Comparison of ENCODE assay signal across 1 cellular context in the genomic region with DNA sequence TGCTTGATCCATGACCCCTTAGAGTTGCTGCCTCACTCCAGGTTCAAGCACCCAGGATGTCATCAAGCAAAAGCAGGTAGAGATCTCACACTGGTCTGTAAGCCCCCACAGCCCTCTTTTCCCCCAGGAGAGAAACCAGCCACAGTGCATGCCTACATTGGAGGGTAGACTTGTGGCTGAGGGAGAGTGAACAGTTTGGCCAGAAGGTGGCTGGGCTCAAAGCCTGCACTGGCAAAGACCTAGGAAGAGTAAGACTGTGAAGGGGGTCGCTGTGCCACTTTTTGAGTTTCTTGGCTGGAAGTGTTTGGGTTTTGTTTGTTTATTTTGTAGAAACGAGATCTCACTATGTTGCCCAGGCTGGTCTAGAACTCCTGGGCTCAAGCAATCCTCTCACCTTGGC.
TF ChIP-seq lines count a peak whose summit lies in the region.

No MANE protein-coding gene starts in this region.

TF ChIP-seq in HEK293, 187 proteins besides CTCF, POLR2A, EP300 and RAD21 (continued from another document):
- TF ChIP-seq, protein P1, sequence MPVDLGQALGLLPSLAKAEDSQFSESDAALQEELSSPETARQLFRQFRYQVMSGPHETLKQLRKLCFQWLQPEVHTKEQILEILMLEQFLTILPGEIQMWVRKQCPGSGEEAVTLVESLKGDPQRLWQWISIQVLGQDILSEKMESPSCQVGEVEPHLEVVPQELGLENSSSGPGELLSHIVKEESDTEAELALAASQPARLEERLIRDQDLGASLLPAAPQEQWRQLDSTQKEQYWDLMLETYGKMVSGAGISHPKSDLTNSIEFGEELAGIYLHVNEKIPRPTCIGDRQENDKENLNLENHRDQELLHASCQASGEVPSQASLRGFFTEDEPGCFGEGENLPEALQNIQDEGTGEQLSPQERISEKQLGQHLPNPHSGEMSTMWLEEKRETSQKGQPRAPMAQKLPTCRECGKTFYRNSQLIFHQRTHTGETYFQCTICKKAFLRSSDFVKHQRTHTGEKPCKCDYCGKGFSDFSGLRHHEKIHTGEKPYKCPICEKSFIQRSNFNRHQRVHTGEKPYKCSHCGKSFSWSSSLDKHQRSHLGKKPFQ (tag by site-specific recombination; IDR thresholded peaks at IDR 0.05), result 0 out of 2 replicates have a peak, but pooled peaks have one; percentile 39
- TF ChIP-seq ZNF146 (tag by site-specific recombination; IDR thresholded peaks at IDR 0.05) (no peak), ZNF510 (tag by site-specific recombination; IDR thresholded peaks at IDR 0.05; ENCODE audit: insufficient replicate concordance) (no peak)
- TF ChIP-seq, protein P2, sequence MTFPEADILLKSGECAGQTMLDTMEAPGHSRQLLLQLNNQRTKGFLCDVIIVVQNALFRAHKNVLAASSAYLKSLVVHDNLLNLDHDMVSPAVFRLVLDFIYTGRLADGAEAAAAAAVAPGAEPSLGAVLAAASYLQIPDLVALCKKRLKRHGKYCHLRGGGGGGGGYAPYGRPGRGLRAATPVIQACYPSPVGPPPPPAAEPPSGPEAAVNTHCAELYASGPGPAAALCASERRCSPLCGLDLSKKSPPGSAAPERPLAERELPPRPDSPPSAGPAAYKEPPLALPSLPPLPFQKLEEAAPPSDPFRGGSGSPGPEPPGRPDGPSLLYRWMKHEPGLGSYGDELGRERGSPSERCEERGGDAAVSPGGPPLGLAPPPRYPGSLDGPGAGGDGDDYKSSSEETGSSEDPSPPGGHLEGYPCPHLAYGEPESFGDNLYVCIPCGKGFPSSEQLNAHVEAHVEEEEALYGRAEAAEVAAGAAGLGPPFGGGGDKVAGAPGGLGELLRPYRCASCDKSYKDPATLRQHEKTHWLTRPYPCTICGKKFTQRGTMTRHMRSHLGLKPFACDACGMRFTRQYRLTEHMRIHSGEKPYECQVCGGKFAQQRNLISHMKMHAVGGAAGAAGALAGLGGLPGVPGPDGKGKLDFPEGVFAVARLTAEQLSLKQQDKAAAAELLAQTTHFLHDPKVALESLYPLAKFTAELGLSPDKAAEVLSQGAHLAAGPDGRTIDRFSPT (tag by site-specific recombination; IDR thresholded peaks at IDR 0.05), result no peak
